In the genomic region with DNA sequence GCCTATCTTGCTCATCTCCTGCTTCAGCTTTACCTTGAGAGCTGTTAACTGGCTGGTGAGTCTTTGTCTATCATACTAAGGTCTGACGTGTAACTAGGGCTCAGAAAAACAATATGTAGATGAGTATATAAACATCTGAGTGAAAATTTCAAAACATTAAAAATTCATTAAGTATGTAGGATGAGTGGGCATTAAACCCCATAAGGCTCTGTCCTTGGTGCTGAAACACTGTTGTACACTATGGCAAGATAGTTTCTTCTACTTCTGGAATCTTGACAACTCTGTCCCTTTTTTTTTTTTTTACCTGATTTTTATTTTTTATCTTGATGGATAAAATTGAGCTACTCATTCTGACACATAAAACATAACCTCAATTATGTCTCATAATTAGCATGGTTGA, we compare ENCODE assay signal across 11 cellular contexts. TPM values are rescaled to one million over a fixed set of nuclear protein-coding genes. Genes with fewer than 3 reads are reported as not detected.
DNase-seq lines count a peak whose midpoint lies in the region; ATAC-seq and TF ChIP-seq lines count a peak whose summit lies in the region.
"Had no signal": no experiment of that assay in that cellular context is flagged by ENCODE, and none has a peak within 500 bp of the region (broad histone marks: within the 10 kb centered on the region; RNA-seq: fewer than 3 reads in every experiment).

No MANE protein-coding gene starts in this region.

- H3K4me3 ChIP-seq in Jurkat, Clone E6-1 (ENCODE audit: low read length): no peak overlapping the region
- no peak overlapping the region for H3K4me3 ChIP-seq in tibial artery
- H3K4me3 ChIP-seq: body of pancreas, psoas muscle had no signal

- no peaks in the 10 kb centered on the region for H3K4me1 ChIP-seq in tibial artery
- H3K4me1 ChIP-seq: body of pancreas, psoas muscle had no signal

- TF ChIP-seq CTCF in activated CD8-positive, alpha-beta T cell treated with anti-CD3 and anti-CD28 coated beads for 36 hours (IDR thresholded peaks at IDR 0.05): no peak
- TF ChIP-seq CTCF in tibial artery (IDR thresholded peaks at IDR 0.05): no peak

- H3K4me3 Mint-ChIP-seq in activated CD8-positive, alpha-beta T cell treated with anti-CD3 and anti-CD28 coated beads for 36 hours: no peak overlapping the region

- DNase-seq in EL: peak; percentile 34
- DNase-seq in Jurkat, Clone E6-1 (ENCODE audit: low read depth, low spot score): peak; percentile 57
- peak; percentile 25 for DNase-seq in activated CD8-positive, alpha-beta T cell treated with anti-CD3 and anti-CD28 coated beads for 36 hours
- peak; percentile 21 for DNase-seq in kidney tubule cell (ENCODE audit: low spot score)
- no peak for DNase-seq in NCI-H1048 (lab: John Stamatoyannopoulos, UW)
- DNase-seq in tibial artery: no peak
- DNase-seq in NCI-H1436 (lab: John Stamatoyannopoulos, UW): no peak
- DNase-seq: activated CD4-positive, CD25-positive, alpha-beta regulatory T cell treated with anti-CD3 and anti-CD28 coated beads, Interleukin-2, amount 50 U/mL, for 72 hours; NCI-H69; psoas muscle had no signal

- H3K9me3 ChIP-seq in tibial artery: no peaks in the 10 kb centered on the region
- H3K9me3 ChIP-seq: body of pancreas, psoas muscle had no signal

- H3K4me1 Mint-ChIP-seq in activated CD8-positive, alpha-beta T cell treated with anti-CD3 and anti-CD28 coated beads for 36 hours (ENCODE audit: low read depth): no peaks in the 10 kb centered on the region

- H3K27ac ChIP-seq in tibial artery: no peak overlapping the region
- H3K27ac ChIP-seq: body of pancreas, psoas muscle had no signal

- POLR2A ChIA-PET in activated CD8-positive, alpha-beta T cell treated with anti-CD3 and anti-CD28 coated beads for 36 hours (lab: Charles Lee): no interaction called here

- H3K27me3 ChIP-seq in tibial artery: no peaks in the 10 kb centered on the region
- H3K27me3 ChIP-seq: body of pancreas had no signal

- intact Hi-C loops in activated CD8-positive, alpha-beta T cell treated with anti-CD3 and anti-CD28 coated beads for 36 hours (cut with micrococcal nuclease): no loop called here
- intact Hi-C loops in tibial artery (cut with DNase I; ENCODE audit: low total_unique reads): no loop called here

- H3K9me3 Mint-ChIP-seq in activated CD8-positive, alpha-beta T cell treated with anti-CD3 and anti-CD28 coated beads for 36 hours: no peaks in the 10 kb centered on the region

- peaks cover 6% of the 10 kb centered on the region for H3K27me3 Mint-ChIP-seq in activated CD8-positive, alpha-beta T cell treated with anti-CD3 and anti-CD28 coated beads for 36 hours

- peaks cover 8 to 35% (median 22%) of the 10 kb centered on the region in 3 donors for H3K36me3 ChIP-seq in tibial artery

- CTCF ChIA-PET in activated CD8-positive, alpha-beta T cell treated with anti-CD3 and anti-CD28 coated beads for 36 hours (lab: Charles Lee): interaction anchor here (0.9 to 2.6 kb wide), 3 partner anchors 48 to 309 kb away, joined by 3 to 7 read pairs (median 5); no protein-coding TSS in a partner anchor

- H3K27ac Mint-ChIP-seq in activated CD8-positive, alpha-beta T cell treated with anti-CD3 and anti-CD28 coated beads for 36 hours: no peak overlapping the region

- H3K36me3 Mint-ChIP-seq in activated CD8-positive, alpha-beta T cell treated with anti-CD3 and anti-CD28 coated beads for 36 hours (ENCODE audit: low read depth): no peaks in the 10 kb centered on the region

- ATAC-seq in activated CD8-positive, alpha-beta T cell treated with anti-CD3 and anti-CD28 coated beads for 36 hours: no peak
- ATAC-seq: body of pancreas, psoas muscle had no signal

RNA-seq across cellular contexts. Expression of gene DGKG, which starts 54.4 kb away (rescaled TPM):
- 0.91 TPM for polyA plus RNA-seq in Jurkat, Clone E6-1 (2012; ENCODE audit: insufficient read depth, insufficient read length)
- total RNA-seq in activated CD8-positive, alpha-beta T cell treated with anti-CD3 and anti-CD28 coated beads for 36 hours: under 1 TPM; 0.18 to 0.36 TPM

Comparison
In these comparisons a context has a peak if more than half of its experiments do, and no peak if none do; other contexts are left out.
1. DNase-seq: peak in EL (single experiment), Jurkat, Clone E6-1 (single experiment), activated CD8-positive, alpha-beta T cell treated with anti-CD3 and anti-CD28 coated beads for 36 hours (single experiment) and kidney tubule cell (single experiment); none in NCI-H1048 (single experiment), tibial artery (0 of 2) and NCI-H1436 (single experiment).